In the genomic region with DNA sequence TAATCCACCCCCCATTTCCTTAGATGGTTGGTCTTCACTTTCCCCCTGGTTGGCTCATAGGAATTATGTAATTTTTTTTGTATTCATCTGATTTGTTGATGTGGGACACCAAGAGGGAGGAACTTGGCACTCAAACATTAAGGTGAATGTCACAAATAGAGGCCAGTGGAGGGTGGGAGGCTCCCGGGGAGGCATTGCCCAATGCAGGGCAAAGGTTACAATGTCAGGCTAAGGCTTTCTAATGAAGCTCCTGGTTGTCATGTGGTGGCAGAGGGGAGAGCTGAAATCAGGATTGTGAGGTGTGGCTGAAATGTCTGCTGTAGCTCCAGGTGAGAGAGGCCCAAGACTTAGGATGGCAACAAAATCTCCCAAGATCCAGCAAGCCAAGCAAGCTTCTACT, we compare ENCODE assay signal across 23 cellular contexts.
"Had no signal": no experiment of that assay in that cellular context is flagged by ENCODE, and none has a peak within 500 bp of the region (broad histone marks: within the 10 kb centered on the region; RNA-seq: fewer than 3 reads in every experiment).

No MANE protein-coding gene starts in this region.

- H3K4me1 ChIP-seq: esophagus muscularis mucosa, foreskin keratinocyte, prostate gland, right atrium auricular region, sigmoid colon, spleen, testis, tibial artery had no signal

- H3K4me3 ChIP-seq: coronary artery, esophagus muscularis mucosa, mucosa of descending colon, neural progenitor cell, prostate gland, right atrium auricular region, sigmoid colon, spleen, testis, tibial artery had no signal

- H3K9me3 ChIP-seq: esophagus muscularis mucosa, mucosa of descending colon, prostate gland, right atrium auricular region, sigmoid colon, spleen, testis, tibial artery had no signal

- H3K36me3 ChIP-seq: esophagus muscularis mucosa, neural progenitor cell, prostate gland, right atrium auricular region, sigmoid colon, spleen, tibial artery had no signal

- H3K4me3 Mint-ChIP-seq: mesothelial cell of epicardium; naive B cell; nephron; neural progenitor cell; stimulated activated memory B cell treated with anti-CD40 and anti-IgM and Interleukin-4, amounts not matched to agents 10 μg/mL and 1 μg/mL and 100 μg/mL, for 72 hours; type B pancreatic cell had no signal

- H3K27ac Mint-ChIP-seq: mesothelial cell of epicardium; nephron; neural progenitor cell; stimulated activated memory B cell treated with anti-CD40 and anti-IgM and Interleukin-4, amounts not matched to agents 10 μg/mL and 1 μg/mL and 100 μg/mL, for 72 hours; type B pancreatic cell had no signal

- ATAC-seq: foreskin keratinocyte; mucosa of descending colon; stimulated activated memory B cell treated with anti-CD40 and anti-IgM and Interleukin-4, amounts not matched to agents 10 μg/mL and 1 μg/mL and 100 μg/mL, for 72 hours; stimulated activated naive CD8-positive, alpha-beta T cell treated with anti-CD3 and anti-CD28 coated beads, Interleukin-15, Interleukin-2, amounts not matched to agents 100 U/mL and 50 U/mL, for 24 hours had no signal

- H3K27ac ChIP-seq: coronary artery, esophagus muscularis mucosa, foreskin keratinocyte, neural progenitor cell, prostate gland, right atrium auricular region, sigmoid colon, spleen, testis, tibial artery had no signal

- H3K9me3 Mint-ChIP-seq: mesothelial cell of epicardium; naive B cell; nephron; neural progenitor cell; stimulated activated memory B cell treated with anti-CD40 and anti-IgM and Interleukin-4, amounts not matched to agents 10 μg/mL and 1 μg/mL and 100 μg/mL, for 72 hours; type B pancreatic cell had no signal

- H3K27me3 Mint-ChIP-seq: naive B cell had no signal

- H3K36me3 Mint-ChIP-seq: mesothelial cell of epicardium; naive B cell; neural progenitor cell; stimulated activated memory B cell treated with anti-CD40 and anti-IgM and Interleukin-4, amounts not matched to agents 10 μg/mL and 1 μg/mL and 100 μg/mL, for 72 hours; type B pancreatic cell had no signal

- H3K27me3 ChIP-seq: right atrium auricular region, sigmoid colon, testis had no signal

- H3K4me1 Mint-ChIP-seq: mesothelial cell of epicardium; nephron; neural progenitor cell; stimulated activated memory B cell treated with anti-CD40 and anti-IgM and Interleukin-4, amounts not matched to agents 10 μg/mL and 1 μg/mL and 100 μg/mL, for 72 hours had no signal

- DNase-seq: dermis blood vessel endothelial cell; effector memory CD4-positive, alpha-beta T cell; foreskin keratinocyte; hypothalamus; mesenchymal stem cell; mucosa of descending colon; naive B cell; sigmoid colon; spleen; stimulated activated CD4-positive, alpha-beta T cell treated with anti-CD3 and anti-CD28 coated beads, Interleukin-4, amount 100 ng/mL, for 4 hours; stimulated activated naive CD8-positive, alpha-beta T cell treated with anti-CD3 and anti-CD28 coated beads, Interleukin-15, Interleukin-2, amounts not matched to agents 100 U/mL and 50 U/mL, for 24 hours; substantia nigra; testis; tibial artery had no signal
